25 cellular contexts compared by ENCODE assay signal in the genomic region with DNA sequence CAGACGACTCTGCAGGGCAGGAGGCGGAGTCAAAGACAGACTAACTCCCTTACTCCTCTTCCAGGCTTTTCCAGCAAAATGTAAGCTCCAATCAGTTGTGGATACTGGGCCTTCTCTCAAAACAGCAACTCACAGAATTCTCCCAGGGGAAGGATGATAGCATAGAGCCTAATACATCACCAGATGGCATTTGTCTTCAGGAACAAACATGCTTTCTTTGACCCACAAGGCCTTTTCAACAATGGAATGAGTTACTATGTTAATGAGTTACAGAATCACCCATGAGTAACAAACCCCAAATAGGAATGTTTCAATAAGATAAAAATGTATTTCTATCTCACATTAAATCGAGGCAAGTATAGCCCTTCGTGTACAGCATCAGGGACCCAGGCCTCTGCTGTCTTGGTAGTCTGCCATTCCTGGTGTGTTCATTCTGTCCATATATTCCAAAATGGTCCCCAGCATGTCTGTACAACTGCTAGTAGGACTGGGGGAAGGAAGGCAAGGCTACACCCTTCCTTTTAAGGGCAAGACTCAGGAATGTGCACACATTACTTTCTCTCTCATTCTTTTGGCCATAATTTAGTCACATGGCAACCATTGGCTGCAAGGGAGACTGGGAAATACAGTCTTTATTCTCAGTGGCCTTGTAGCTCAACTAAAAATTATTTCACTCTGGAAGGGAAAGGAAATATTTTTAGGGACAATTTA.
DNase-seq lines count a peak whose midpoint lies in the region; TF ChIP-seq lines count a peak whose summit lies in the region.
"Had no signal": no experiment of that assay in that cellular context is flagged by ENCODE, and none has a peak within 500 bp of the region (broad histone marks: within the 10 kb centered on the region; RNA-seq: fewer than 3 reads in every experiment).

No MANE protein-coding gene starts in this region.

- peak overlapping the region; percentile 99 for H3K27ac ChIP-seq in mesenchymal stem cell (ENCODE audit: low read length, poor library complexity, severe bottlenecking)
- H3K27ac ChIP-seq: BLaER1 treated with 17β-estradiol and CSF1 and Interleukin-3, amounts not matched to agents 10 nM and 100 nM; KMS-11; right atrium auricular region; suprapubic skin; WERI-Rb-1 had no signal

- H3K4me2 ChIP-seq in mesenchymal stem cell (ENCODE audit: low read length, poor library complexity, severe bottlenecking): no peak overlapping the region
- H3K4me2 ChIP-seq: BLaER1 treated with 17β-estradiol and CSF1 and Interleukin-3, amounts not matched to agents 10 nM and 100 nM; KMS-11 had no signal

- H3K4me3 Mint-ChIP-seq in activated T-helper 1 cell treated with anti-CD3 and anti-CD28 coated beads, Interleukin-12 subunit alpha, Interleukin-12 subunit beta, Interleukin-2, Interleukin-4 antibody, amounts not matched to agents 30 ng/mL and 10 ng/mL and 1 ng/mL, durations not matched to agents 14 hours and 24 hours and 36 hours: no peak overlapping the region
- H3K4me3 Mint-ChIP-seq: activated CD8-positive, alpha-beta memory T cell treated with anti-CD3 and anti-CD28 coated beads, Interleukin-2, amount 10 ng/mL, durations not matched to agents 7 days and 5 days; dendritic cell treated with granulocyte-macrophage colony-stimulating factor and Interleukin-4, amounts not matched to agents 40 ng/mL and 50 ng/mL, for 4 days; naive thymus-derived CD4-positive, alpha-beta T cell; stimulated activated naive B cell treated with anti-CD40 and anti-IgM and Interleukin-4, amounts not matched to agents 10 μg/mL and 1 μg/mL and 100 μg/mL, for 72 hours had no signal

- H2AFZ ChIP-seq in mesenchymal stem cell (ENCODE audit: low read depth, low read length): no peak overlapping the region

- H3K14ac ChIP-seq in mesenchymal stem cell (ENCODE audit: low read length in 2 of 2): no peak overlapping the region

- H4K91ac ChIP-seq in mesenchymal stem cell (ENCODE audit: low read length): no peak overlapping the region

- no peak overlapping the region for H3K27ac Mint-ChIP-seq in activated T-helper 1 cell treated with anti-CD3 and anti-CD28 coated beads, Interleukin-12 subunit alpha, Interleukin-12 subunit beta, Interleukin-2, Interleukin-4 antibody, amounts not matched to agents 30 ng/mL and 10 ng/mL and 1 ng/mL, durations not matched to agents 14 hours and 24 hours and 36 hours
- H3K27ac Mint-ChIP-seq: activated CD8-positive, alpha-beta memory T cell treated with anti-CD3 and anti-CD28 coated beads, Interleukin-2, amount 10 ng/mL, durations not matched to agents 7 days and 5 days; dendritic cell treated with granulocyte-macrophage colony-stimulating factor and Interleukin-4, amounts not matched to agents 40 ng/mL and 50 ng/mL, for 4 days; naive thymus-derived CD4-positive, alpha-beta T cell; stimulated activated naive B cell treated with anti-CD40 and anti-IgM and Interleukin-4, amounts not matched to agents 10 μg/mL and 1 μg/mL and 100 μg/mL, for 72 hours had no signal

- DNase-seq in Caki2 (ENCODE audit: low read depth) (peak; percentile 79), HT-29 (ENCODE audit: low spot score) (peak; percentile 49), epithelial cell of esophagus (ENCODE audit: low read depth) (peak; percentile 40), mesenchymal stem cell (no peak), KBM-7 (no peak), HuH-7 (ENCODE audit: low spot score) (no peak), GDM1 (lab: John Stamatoyannopoulos, UW) (no peak)
- no peak for DNase-seq in activated T-helper 1 cell treated with anti-CD3 and anti-CD28 coated beads, Interleukin-12 subunit alpha, Interleukin-12 subunit beta, Interleukin-2, Interleukin-4 antibody, amounts not matched to agents 30 ng/mL and 10 ng/mL and 1 ng/mL, durations not matched to agents 14 hours and 24 hours and 36 hours (ENCODE audit: low spot score)
- DNase-seq: activated CD4-positive, alpha-beta T cell treated with anti-CD3 and anti-CD28 coated beads, Interleukin-2, amount 50 U/mL, for 1 hour; activated CD8-positive, alpha-beta memory T cell treated with anti-CD3 and anti-CD28 coated beads, Interleukin-2, amount 10 ng/mL, durations not matched to agents 7 days and 5 days; activated naive CD4-positive, alpha-beta T cell treated with anti-CD3 and anti-CD28 coated beads, Interleukin-2, amount 50 U/mL, for 16 hours; Caco-2; central memory CD4-positive, alpha-beta T cell; left colon; naive thymus-derived CD4-positive, alpha-beta T cell; NCI-H1436; Right ventricle myocardium superior; stimulated activated CD4-positive, alpha-beta T cell treated with anti-CD3 and anti-CD28 coated beads, Interleukin-4, amount 100 ng/mL, for 1 hour; stimulated activated naive B cell treated with anti-CD40 and anti-IgM and Interleukin-4, amounts not matched to agents 10 μg/mL and 1 μg/mL and 100 μg/mL, for 72 hours; WERI-Rb-1 had no signal

- peaks cover 10% of the 10 kb centered on the region for H3K4me1 ChIP-seq in mesenchymal stem cell (ENCODE audit: control insufficient read depth, insufficient read depth, low read depth, low read length)
- H3K4me1 ChIP-seq: BLaER1 treated with 17β-estradiol and CSF1 and Interleukin-3, amounts not matched to agents 10 nM and 100 nM; right atrium auricular region; suprapubic skin had no signal

- H2BK15ac ChIP-seq in mesenchymal stem cell (ENCODE audit: low read depth, poor library complexity, severe bottlenecking): no peak overlapping the region

- WGBS in mesenchymal stem cell: 60% methylated on average over 4 of the region's 4 CpGs

- in situ Hi-C loops in Caki2 (cut with HindIII; ENCODE audit: low pct_unique_long_range_greater_than_20kb, low sequenced_read_pairs): no loop called here
- in situ Hi-C loops in KBM-7 (cut with MboI; ENCODE audit: low pct_unique_long_range_greater_than_20kb, low sequenced_read_pairs): no loop called here

- H2BK5ac ChIP-seq in mesenchymal stem cell (ENCODE audit: low read depth, low read length, poor library complexity, severe bottlenecking): peak overlapping the region; percentile 99

- no peaks in the 10 kb centered on the region for H3K9me3 ChIP-seq in mesenchymal stem cell (ENCODE audit: control insufficient read depth, low read length)
- H3K9me3 ChIP-seq: BLaER1 treated with 17β-estradiol and CSF1 and Interleukin-3, amounts not matched to agents 10 nM and 100 nM; Caco-2; right atrium auricular region; suprapubic skin had no signal

- no peak overlapping the region for H2BK120ac ChIP-seq in mesenchymal stem cell (ENCODE audit: low read depth, low read length)

- no peak overlapping the region for H3K4me3 ChIP-seq in epithelial cell of esophagus (ENCODE audit: low read length)
- H3K4me3 ChIP-seq in mesenchymal stem cell (ENCODE audit: insufficient read depth in 1 of 2, low read depth in 1 of 2, low read length in 2 of 2): no peak overlapping the region
- H3K4me3 ChIP-seq: BLaER1 treated with 17β-estradiol and CSF1 and Interleukin-3, amounts not matched to agents 10 nM and 100 nM; right atrium auricular region; suprapubic skin had no signal

- no peak overlapping the region for H4K8ac ChIP-seq in mesenchymal stem cell (ENCODE audit: low read length)

- H3K4ac ChIP-seq in mesenchymal stem cell (ENCODE audit: low read depth in 1 of 2, low read length in 2 of 2): no peak overlapping the region

- peaks cover 0 to 3% of the 10 kb centered on the region in 2 experiments for H3K27me3 ChIP-seq in mesenchymal stem cell (ENCODE audit: control insufficient read depth in 1 of 2, insufficient read depth in 1 of 2, low read length in 2 of 2)
- H3K27me3 ChIP-seq: BLaER1 treated with 17β-estradiol and CSF1 and Interleukin-3, amounts not matched to agents 10 nM and 100 nM; right atrium auricular region; suprapubic skin had no signal

- no peak overlapping the region for H2BK12ac ChIP-seq in mesenchymal stem cell (ENCODE audit: low read length in 2 of 2)

- TF ChIP-seq CTCF in epithelial cell of esophagus (IDR thresholded peaks at IDR 0.05; ENCODE audit: insufficient read depth, low read depth, low read length, missing control alignments): no peak

- no peak overlapping the region for H3K18ac ChIP-seq in mesenchymal stem cell (ENCODE audit: low read depth in 1 of 2, low read length in 2 of 2)

- H3K36me3 Mint-ChIP-seq in activated T-helper 1 cell treated with anti-CD3 and anti-CD28 coated beads, Interleukin-12 subunit alpha, Interleukin-12 subunit beta, Interleukin-2, Interleukin-4 antibody, amounts not matched to agents 30 ng/mL and 10 ng/mL and 1 ng/mL, durations not matched to agents 14 hours and 24 hours and 36 hours (ENCODE audit: low read depth): no peaks in the 10 kb centered on the region
- H3K36me3 Mint-ChIP-seq: activated CD8-positive, alpha-beta memory T cell treated with anti-CD3 and anti-CD28 coated beads, Interleukin-2, amount 10 ng/mL, durations not matched to agents 7 days and 5 days; naive thymus-derived CD4-positive, alpha-beta T cell; stimulated activated naive B cell treated with anti-CD40 and anti-IgM and Interleukin-4, amounts not matched to agents 10 μg/mL and 1 μg/mL and 100 μg/mL, for 72 hours had no signal

- H3K27me3 Mint-ChIP-seq in activated T-helper 1 cell treated with anti-CD3 and anti-CD28 coated beads, Interleukin-12 subunit alpha, Interleukin-12 subunit beta, Interleukin-2, Interleukin-4 antibody, amounts not matched to agents 30 ng/mL and 10 ng/mL and 1 ng/mL, durations not matched to agents 14 hours and 24 hours and 36 hours (ENCODE audit: insufficient read depth): no peaks in the 10 kb centered on the region

- H3K79me1 ChIP-seq in mesenchymal stem cell (replicated peaks; ENCODE audit: low read length, poor library complexity, severe bottlenecking): no peaks in the 10 kb centered on the region

- H3K36me3 ChIP-seq in mesenchymal stem cell (ENCODE audit: control insufficient read depth in 1 of 2, insufficient read depth in 2 of 2, low read depth in 1 of 2, low read length in 2 of 2): no peaks in the 10 kb centered on the region
- H3K36me3 ChIP-seq: BLaER1 treated with 17β-estradiol and CSF1 and Interleukin-3, amounts not matched to agents 10 nM and 100 nM; right atrium auricular region; suprapubic skin; WERI-Rb-1 had no signal

- no peaks in the 10 kb centered on the region for H3K9me3 Mint-ChIP-seq in activated T-helper 1 cell treated with anti-CD3 and anti-CD28 coated beads, Interleukin-12 subunit alpha, Interleukin-12 subunit beta, Interleukin-2, Interleukin-4 antibody, amounts not matched to agents 30 ng/mL and 10 ng/mL and 1 ng/mL, durations not matched to agents 14 hours and 24 hours and 36 hours
- H3K9me3 Mint-ChIP-seq: dendritic cell treated with granulocyte-macrophage colony-stimulating factor and Interleukin-4, amounts not matched to agents 40 ng/mL and 50 ng/mL, for 4 days had no signal

- no peak overlapping the region for H3K23ac ChIP-seq in mesenchymal stem cell (ENCODE audit: low read length in 2 of 2)

- no peaks in the 10 kb centered on the region for H3K4me1 Mint-ChIP-seq in activated T-helper 1 cell treated with anti-CD3 and anti-CD28 coated beads, Interleukin-12 subunit alpha, Interleukin-12 subunit beta, Interleukin-2, Interleukin-4 antibody, amounts not matched to agents 30 ng/mL and 10 ng/mL and 1 ng/mL, durations not matched to agents 14 hours and 24 hours and 36 hours (ENCODE audit: low read depth)
- H3K4me1 Mint-ChIP-seq: activated CD8-positive, alpha-beta memory T cell treated with anti-CD3 and anti-CD28 coated beads, Interleukin-2, amount 10 ng/mL, durations not matched to agents 7 days and 5 days; naive thymus-derived CD4-positive, alpha-beta T cell; stimulated activated naive B cell treated with anti-CD40 and anti-IgM and Interleukin-4, amounts not matched to agents 10 μg/mL and 1 μg/mL and 100 μg/mL, for 72 hours had no signal

- intact Hi-C loops in activated T-helper 1 cell treated with anti-CD3 and anti-CD28 coated beads, Interleukin-12 subunit alpha, Interleukin-12 subunit beta, Interleukin-2, Interleukin-4 antibody, amounts not matched to agents 30 ng/mL and 10 ng/mL and 1 ng/mL, durations not matched to agents 14 hours and 24 hours and 36 hours (cut with micrococcal nuclease): no loop called here

- no peak overlapping the region for H3K9ac ChIP-seq in mesenchymal stem cell (ENCODE audit: low read length)
- H3K9ac ChIP-seq: BLaER1 treated with 17β-estradiol and CSF1 and Interleukin-3, amounts not matched to agents 10 nM and 100 nM; KMS-11 had no signal

- H2AK5ac ChIP-seq in mesenchymal stem cell (ENCODE audit: low read length, severe bottlenecking): peak overlapping the region; percentile 91

Comparison
In these comparisons a context has a peak if more than half of its experiments do, and no peak if none do; other contexts are left out.
1. DNase-seq: peak in Caki2 (single experiment), HT-29 (single experiment) and epithelial cell of esophagus (single experiment); none in mesenchymal stem cell (single experiment), KBM-7 (single experiment), HuH-7 (single experiment), activated T-helper 1 cell treated with anti-CD3 and anti-CD28 coated beads, Interleukin-12 subunit alpha, Interleukin-12 subunit beta, Interleukin-2, Interleukin-4 antibody, amounts not matched to agents 30 ng/mL and 10 ng/mL and 1 ng/mL, durations not matched to agents 14 hours and 24 hours and 36 hours (single experiment) and GDM1 (single experiment).